ENCODE assay signal across 1 cellular context in genomic region chr2:100294162-100294497, GRCh38.
TF ChIP-seq lines count a peak whose summit lies in the region.

No MANE protein-coding gene starts in this region.

TF ChIP-seq in A549, 52 proteins besides CTCF, POLR2A, EP300 and RAD21 (continued from another document):
- TF ChIP-seq ELK1 (IDR thresholded peaks at IDR 0.05; ENCODE audit: low read depth, low read length): no peak
- TF ChIP-seq ZNF302 (CRISPR knock-in tag; IDR thresholded peaks at IDR 0.05): no peak
- no peak for TF ChIP-seq MYC (IDR thresholded peaks at IDR 0.05; ENCODE audit: borderline replicate concordance, low read length)
- TF ChIP-seq NR3C1 (IDR thresholded peaks at IDR 0.05): no peak
- TF ChIP-seq ESRRA (IDR thresholded peaks at IDR 0.05; ENCODE audit: borderline replicate concordance, low read length): no peak
- no peak for TF ChIP-seq KDM5A (IDR thresholded peaks at IDR 0.05)
- no peak for TF ChIP-seq TFCP2L1 (CRISPR knock-in tag; IDR thresholded peaks at IDR 0.05)
- no peak for TF ChIP-seq CEBPB (IDR thresholded peaks at IDR 0.05)
- no peak for TF ChIP-seq KDM1A (IDR thresholded peaks at IDR 0.05; ENCODE audit: low read depth)
- no peak for TF ChIP-seq HOXB13 (CRISPR knock-in tag; IDR thresholded peaks at IDR 0.05; ENCODE audit: low read depth)
- TF ChIP-seq TP53 (CRISPR knock-in tag; IDR thresholded peaks at IDR 0.05): no peak
